ENCODE assay signal across 1 cellular context in genomic region chr10:51092402-51092801, GRCh38.
TF ChIP-seq lines count a peak whose summit lies in the region.

No MANE protein-coding gene starts in this region.

TF ChIP-seq in HepG2, 621 proteins besides CTCF, POLR2A, EP300 and RAD21 (continued from another document):
- TF ChIP-seq TFAP4 (IDR thresholded peaks at IDR 0.05; ENCODE audit: borderline replicate concordance, low read depth) (no peak), RFXAP (CRISPR knock-in tag; IDR thresholded peaks at IDR 0.05; ENCODE audit: borderline replicate concordance) (no peak), HES4 (CRISPR knock-in tag; IDR thresholded peaks at IDR 0.05; ENCODE audit: borderline replicate concordance) (no peak), HNRNPUL1 (IDR thresholded peaks at IDR 0.05; ENCODE audit: low read depth, low read length) (no peak), MTF1 (CRISPR knock-in tag; IDR thresholded peaks at IDR 0.05) (no peak)
